ENCODE assay signal across 15 cellular contexts in genomic region chr15:53837263-53837662, GRCh38.
DNase-seq lines count a peak whose midpoint lies in the region; ATAC-seq and TF ChIP-seq lines count a peak whose summit lies in the region.
"Had no signal": no experiment of that assay in that cellular context is flagged by ENCODE, and none has a peak within 500 bp of the region (broad histone marks: within the 10 kb centered on the region; RNA-seq: fewer than 3 reads in every experiment).

No MANE protein-coding gene starts in this region.

- H3K9me3 ChIP-seq in colonic mucosa (no peaks in the 10 kb centered on the region), upper lobe of left lung (no peaks in the 10 kb centered on the region)
- H3K9me3 ChIP-seq: HAP-1 had no signal

- no peaks in the 10 kb centered on the region for H3K27me3 ChIP-seq in colonic mucosa
- H3K27me3 ChIP-seq in upper lobe of left lung = no peaks in the 10 kb centered on the region

- TF ChIP-seq EP300 in upper lobe of left lung (IDR thresholded peaks at IDR 0.05) = no peak

- H3K36me3 ChIP-seq in colonic mucosa (no peaks in the 10 kb centered on the region), upper lobe of left lung (no peaks in the 10 kb centered on the region)
- H3K36me3 ChIP-seq: HAP-1 had no signal

- H3K4me1 ChIP-seq in colonic mucosa = no peaks in the 10 kb centered on the region
- peaks cover 0 to 10% (median 1%) of the 10 kb centered on the region in 4 donors for H3K4me1 ChIP-seq in upper lobe of left lung
- H3K4me1 ChIP-seq: HAP-1 had no signal

- intact Hi-C loops in colonic mucosa (cut with DNase I) = no loop called here

- DNase-seq in DMS 273 (lab: John Stamatoyannopoulos, UW; ENCODE audit: unreplicated experiment) (peak; percentile 2), DMS 273 treated with DMSO at 0.1 percent for 48 hours (lab: John Stamatoyannopoulos, UW) (no peak), NCI-H510A treated with DMSO at 0.1 percent for 48 hours (lab: John Stamatoyannopoulos, UW) (peak; percentile 94), colonic mucosa (peak; percentile 87), upper lobe of left lung (peak in 1 of 2 donors; percentile 81), midbrain (lab: John Stamatoyannopoulos, UW) (no peak)
- no peak for DNase-seq in stimulated activated CD4-positive, alpha-beta T cell treated with anti-CD3 and anti-CD28 coated beads, Interleukin-4, amount 100 ng/mL, for 4 hours
- DNase-seq: anterior cingulate cortex; MV-4-11; naive thymus-derived CD8-positive, alpha-beta T cell; stimulated activated naive CD4-positive, alpha-beta T cell treated with Interleukin-2 at 50 U/mL for 16 hours; T-helper 1 cell had no signal

- H3K4me3 ChIP-seq in colonic mucosa = no peak overlapping the region
- no peak overlapping the region for H3K4me3 ChIP-seq in upper lobe of left lung
- H3K4me3 ChIP-seq: HAP-1 had no signal

- peak; percentile 32 to 88 for ATAC-seq in upper lobe of left lung (ENCODE audit: low FRiP score in 2 of 2)
- ATAC-seq in HG03342 (IDR thresholded peaks at IDR 0.05; ENCODE audit: unreplicated experiment) = no peak
- ATAC-seq: naive thymus-derived CD8-positive, alpha-beta T cell had no signal

- no peak for TF ChIP-seq POLR2A in upper lobe of left lung (IDR thresholded peaks at IDR 0.05)

- WGBS in upper lobe of left lung, 2 donors = 49 to 52% methylated on average over 3 of the region's 3 CpGs

- H3K27ac ChIP-seq in colonic mucosa = no peak overlapping the region
- no peak overlapping the region for H3K27ac ChIP-seq in upper lobe of left lung
- H3K27ac ChIP-seq: 22Rv1 had no signal

- no peak overlapping the region for H3K9ac ChIP-seq in colonic mucosa (ENCODE audit: low read depth in 2 of 2, low read length in 2 of 2)

- TF ChIP-seq CTCF in colonic mucosa (IDR thresholded peaks at IDR 0.05) (no peak), upper lobe of left lung (IDR thresholded peaks at IDR 0.05) (no peak)

Comparison
In these comparisons a context has a peak if more than half of its experiments do, and no peak if none do; other contexts are left out.
1. DNase-seq: peak in DMS 273 (single experiment), NCI-H510A treated with DMSO at 0.1 percent for 48 hours (single experiment) and colonic mucosa (single experiment); none in DMS 273 treated with DMSO at 0.1 percent for 48 hours (single experiment), midbrain (single experiment) and stimulated activated CD4-positive, alpha-beta T cell treated with anti-CD3 and anti-CD28 coated beads, Interleukin-4, amount 100 ng/mL, for 4 hours (0 of 2).